Comparison of ENCODE assay signal across 9 cellular contexts in the genomic region with DNA sequence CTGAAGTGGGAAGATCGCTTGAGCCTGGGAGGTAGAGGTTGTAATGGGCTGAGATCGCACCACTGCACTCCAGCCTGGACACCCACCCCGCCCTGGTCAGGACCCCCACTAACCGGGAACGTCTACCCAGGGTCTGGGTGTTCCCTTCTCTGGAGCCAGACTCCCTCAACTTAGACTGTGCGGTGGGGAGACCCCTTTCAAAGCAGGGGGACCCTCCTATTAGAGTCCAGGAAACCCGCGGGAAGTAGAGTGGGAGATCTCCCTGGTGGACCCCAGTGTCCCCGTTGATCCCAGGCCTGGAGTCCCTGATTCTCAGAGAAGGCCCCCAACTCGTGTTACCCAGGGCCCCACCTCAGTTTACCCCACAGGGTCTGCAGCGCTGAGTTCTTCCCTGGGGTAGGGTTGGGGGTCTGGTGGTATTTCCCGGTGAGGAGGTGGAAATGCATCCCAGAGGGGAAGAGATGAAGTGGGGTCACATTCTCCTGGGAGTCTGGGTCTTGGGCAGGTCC. TPM values are rescaled to one million over a fixed set of nuclear protein-coding genes. Genes with fewer than 3 reads are reported as not detected.
DNase-seq lines count a peak whose midpoint lies in the region; ATAC-seq and TF ChIP-seq lines count a peak whose summit lies in the region.
"Had no signal": no experiment of that assay in that cellular context is flagged by ENCODE, and none has a peak within 500 bp of the region (broad histone marks: within the 10 kb centered on the region; RNA-seq: fewer than 3 reads in every experiment).

No MANE protein-coding gene starts in this region.

- peak overlapping the region; percentile 68 to 98 (median 93) for H3K4me2 ChIP-seq in BLaER1 treated with 17β-estradiol and CSF1 and Interleukin-3, amounts not matched to agents 10 nM and 100 nM
- H3K4me2 ChIP-seq in Loucy (ENCODE audit: low read depth, low read length, poor library complexity, severe bottlenecking) (peak overlapping the region; percentile 98), neural progenitor cell (peak overlapping the region; percentile 87)

- H3K4me3 Mint-ChIP-seq in neural progenitor cell = peak overlapping the region; percentile 71

- DNase-seq in neural progenitor cell (ENCODE audit: low spot score) (no peak), NOMO-1 treated with DMSO at 0.1 percent for 48 hours (lab: John Stamatoyannopoulos, UW; ENCODE audit: unreplicated experiment) (no peak), dermis blood vessel endothelial cell (no peak)
- DNase-seq: NCI-H748 treated with DMSO at 0.1 percent for 48 hours had no signal

- peaks cover 21 to 39% (median 26%) of the 10 kb centered on the region in 11 experiments; a peak in 20 of 22 replicates for H4K20me1 ChIP-seq in BLaER1 treated with 17β-estradiol and CSF1 and Interleukin-3, amounts not matched to agents 10 nM and 100 nM
- H4K20me1 ChIP-seq in Loucy (ENCODE audit: insufficient read depth, low read length, poor library complexity, severe bottlenecking) (peaks cover 11% of the 10 kb centered on the region), neural progenitor cell (ENCODE audit: low read depth) (no peaks in the 10 kb centered on the region)

- H3K4me1 Mint-ChIP-seq in neural progenitor cell = peaks cover 6% of the 10 kb centered on the region

- ATAC-seq in HG02970 (IDR thresholded peaks at IDR 0.05; ENCODE audit: low FRiP score, unreplicated experiment) (no peak), HG02840 (IDR thresholded peaks at IDR 0.05; ENCODE audit: low FRiP score, unreplicated experiment) (no peak)

- H3K9me2 ChIP-seq in Loucy (replicated peaks; ENCODE audit: low read depth, low read length) = no peaks in the 10 kb centered on the region

- H3F3A ChIP-seq in Loucy (ENCODE audit: low read depth) (no peaks in the 10 kb centered on the region), neural progenitor cell (ENCODE audit: low read depth) (peaks cover 4% of the 10 kb centered on the region)

- TF ChIP-seq CTCF in Loucy (conservative IDR thresholded peaks at IDR 0.05; ENCODE audit: low read length) = no peak
- no peak for TF ChIP-seq CTCF in neural progenitor cell (IDR thresholded peaks at IDR 0.05)

- peaks cover 2% of the 10 kb centered on the region for H3K9me3 Mint-ChIP-seq in neural progenitor cell

- peak overlapping the region; percentile 78 to 97 (median 92) for H3K4me3 ChIP-seq in BLaER1 treated with 17β-estradiol and CSF1 and Interleukin-3, amounts not matched to agents 10 nM and 100 nM
- H3K4me3 ChIP-seq in Loucy (ENCODE audit: low read length, poor library complexity, severe bottlenecking) (peak overlapping the region; percentile 94), duodenal mucosa (ENCODE audit: low read depth in 1 of 2, low read length in 2 of 2) (peak overlapping the region; percentile 64 to 74), neural progenitor cell (no peak overlapping the region)

- no peaks in the 10 kb centered on the region for H3K27me3 ChIP-seq in BLaER1 treated with 17β-estradiol and CSF1 and Interleukin-3, amounts not matched to agents 10 nM and 100 nM
- H3K27me3 ChIP-seq in Loucy (ENCODE audit: insufficient read depth, low read length, poor library complexity, severe bottlenecking) (no peaks in the 10 kb centered on the region), duodenal mucosa (ENCODE audit: control insufficient read depth in 1 of 2, insufficient read depth in 2 of 2, low read length in 2 of 2) (no peaks in the 10 kb centered on the region), neural progenitor cell (peaks cover 43% of the 10 kb centered on the region)

- H3K9me3 ChIP-seq in BLaER1 treated with 17β-estradiol and CSF1 and Interleukin-3, amounts not matched to agents 10 nM and 100 nM (replicated peaks in 1 of 11) = peaks cover 0 to 5% (median 0%) of the 10 kb centered on the region in 11 experiments; a peak in 4 of 22 replicates
- H3K9me3 ChIP-seq in Loucy (ENCODE audit: insufficient read depth, low read depth, low read length) (no peaks in the 10 kb centered on the region), duodenal mucosa (ENCODE audit: control insufficient read depth in 1 of 2, low read length in 2 of 2) (no peaks in the 10 kb centered on the region), neural progenitor cell (ENCODE audit: low read depth) (no peaks in the 10 kb centered on the region)

- H3K79me2 ChIP-seq in Loucy (ENCODE audit: insufficient read depth, low read length) = peaks cover 15% of the 10 kb centered on the region
- H3K79me2 ChIP-seq in neural progenitor cell (ENCODE audit: low read depth) = no peaks in the 10 kb centered on the region

- no peak overlapping the region for H3K27ac Mint-ChIP-seq in neural progenitor cell

- peak overlapping the region; percentile 86 to 95 (median 92) for H3K9ac ChIP-seq in BLaER1 treated with 17β-estradiol and CSF1 and Interleukin-3, amounts not matched to agents 10 nM and 100 nM
- H3K9ac ChIP-seq in Loucy (ENCODE audit: low read depth, low read length, poor library complexity, severe bottlenecking) (peak overlapping the region; percentile 81), duodenal mucosa (ENCODE audit: low read depth in 1 of 2, low read length in 2 of 2) (peak overlapping the region; percentile 69 to 73), neural progenitor cell (no peak overlapping the region)

- H3K4me1 ChIP-seq in BLaER1 treated with 17β-estradiol and CSF1 and Interleukin-3, amounts not matched to agents 10 nM and 100 nM = peaks cover 31 to 59% (median 41%) of the 10 kb centered on the region in 10 experiments
- H3K4me1 ChIP-seq in Loucy (ENCODE audit: insufficient read depth, low read length, poor library complexity, severe bottlenecking) (peaks cover 14% of the 10 kb centered on the region), duodenal mucosa (ENCODE audit: control insufficient read depth in 1 of 2, insufficient read depth in 2 of 2, low read length in 2 of 2) (peaks cover 4 to 6% of the 10 kb centered on the region in 2 donors), neural progenitor cell (no peaks in the 10 kb centered on the region)

- no peaks in the 10 kb centered on the region for H3K36me3 Mint-ChIP-seq in neural progenitor cell

- H3K27ac ChIP-seq in BLaER1 treated with 17β-estradiol and CSF1 and Interleukin-3, amounts not matched to agents 10 nM and 100 nM = peak overlapping the region; percentile 91 to 96 (median 95)
- H3K27ac ChIP-seq in duodenal mucosa (ENCODE audit: low read depth, low read length) (peak overlapping the region; percentile 56), neural progenitor cell (no peak overlapping the region)

- H2AFZ ChIP-seq in Loucy (ENCODE audit: low read length) (no peak overlapping the region), neural progenitor cell (replicated peaks) (no peak overlapping the region)

- peaks cover 35% of the 10 kb centered on the region for H3K27me3 Mint-ChIP-seq in neural progenitor cell (ENCODE audit: insufficient read depth, low read depth)

- peaks cover 6 to 31% (median 21%) of the 10 kb centered on the region in 11 experiments; a peak in 20 of 22 replicates for H3K36me3 ChIP-seq in BLaER1 treated with 17β-estradiol and CSF1 and Interleukin-3, amounts not matched to agents 10 nM and 100 nM
- H3K36me3 ChIP-seq in Loucy (ENCODE audit: insufficient read depth, low read length) = no peaks in the 10 kb centered on the region
- no peaks in the 10 kb centered on the region for H3K36me3 ChIP-seq in duodenal mucosa (ENCODE audit: control insufficient read depth in 1 of 2, insufficient read depth in 2 of 2, low read length in 2 of 2)
- no peaks in the 10 kb centered on the region for H3K36me3 ChIP-seq in neural progenitor cell

RNA-seq across cellular contexts. Expression of gene ARRDC2, which starts 6.1 kb away (rescaled TPM):
- total RNA-seq in neural progenitor cell (ENCODE audit: low replicate concordance) (4.7 and 14.4 TPM in 2 replicates), dermis blood vessel endothelial cell (68.7 and 107 TPM in 2 replicates)

RNA-seq across cellular contexts. Expression of gene KCNN1, which starts 35.0 kb away (rescaled TPM):
- total RNA-seq in neural progenitor cell (ENCODE audit: low replicate concordance) = 1.8 and 5.5 TPM in 2 replicates
- total RNA-seq in dermis blood vessel endothelial cell = under 0.01 and 0.42 TPM in 2 replicates
